8 cellular contexts compared by ENCODE assay signal in genomic region chr1:148361427-148361901, GRCh38.
DNase-seq lines count a peak whose midpoint lies in the region; ATAC-seq, FAIRE-seq and TF ChIP-seq lines count a peak whose summit lies in the region.
"Not testable (repeated sequence)": the region's sequence is repeated elsewhere in the genome, so short reads cannot be mapped to it uniquely, and the experiment has no call there.

No MANE protein-coding gene starts in this region.

- ATAC-seq in pancreas: not testable (repeated sequence)

- H3K36me3 ChIP-seq in DOHH2 (ENCODE audit: control insufficient read depth, low read length); MM.1S (replicated peaks; ENCODE audit: insufficient read depth, low read length); effector memory CD4-positive, alpha-beta T cell (ENCODE audit: control insufficient read depth, insufficient read depth, low read length); pancreas; suprapubic skin: not testable (repeated sequence)

- H3K36me3 Mint-ChIP-seq in immature natural killer cell: not testable (repeated sequence)

- peaks cover 9 to 20% (median 14%) of the 10 kb centered on the region in 3 donors for H3K27me3 Mint-ChIP-seq in immature natural killer cell (ENCODE audit: low read depth in 3 of 3)

- TF ChIP-seq CTCF in DOHH2 (IDR thresholded peaks at IDR 0.05; ENCODE audit: low read depth, low read length, poor library complexity, severe bottlenecking) (peak; percentile 15), MM.1S (IDR thresholded peaks at IDR 0.05; ENCODE audit: low read length) (peak; percentile 57), suprapubic skin (IDR thresholded peaks at IDR 0.05) (peak; percentile 9 to 56)
- not testable (repeated sequence) for TF ChIP-seq CTCF in pancreas (IDR thresholded peaks at IDR 0.05)

- not testable (repeated sequence) for H3K9me3 ChIP-seq in DOHH2 (ENCODE audit: control insufficient read depth, insufficient read depth, low read length); MM.1S (replicated peaks; ENCODE audit: insufficient read depth, low read length); effector memory CD4-positive, alpha-beta T cell (ENCODE audit: control insufficient read depth, low read length); pancreas; suprapubic skin

- not testable (repeated sequence) for H3F3A ChIP-seq in DOHH2 (ENCODE audit: control insufficient read depth, insufficient read depth); MM.1S (ENCODE audit: insufficient read depth, low read length)

- not testable (repeated sequence) for H3K9me3 Mint-ChIP-seq in immature natural killer cell

- H4K20me1 ChIP-seq in DOHH2 (ENCODE audit: control insufficient read depth, insufficient read depth, low read depth, low read length); MM.1S (ENCODE audit: insufficient read depth, low read length): not testable (repeated sequence)

- peak overlapping the region in 1 of 6 donors; percentile 7 for H3K27ac Mint-ChIP-seq in immature natural killer cell

- intact Hi-C loops in pancreas (cut with DNase I): not testable (repeated sequence)

- 8 to 10% methylated on average over 25 of the region's 25 CpGs for WGBS in pancreas, 2 donors
- 12% methylated on average over 15 of the region's 25 CpGs for whole genome bisulfite sequencing in suprapubic skin

- TF ChIP-seq EP300 in suprapubic skin (IDR thresholded peaks at IDR 0.05): not testable (repeated sequence)

- TF ChIP-seq POLR2A in suprapubic skin (IDR thresholded peaks at IDR 0.05): not testable (repeated sequence)

- H3K27me3 ChIP-seq in DOHH2 (ENCODE audit: control insufficient read depth, low read length); MM.1S (replicated peaks; ENCODE audit: insufficient read depth, low read length); effector memory CD4-positive, alpha-beta T cell (replicated peaks; ENCODE audit: control insufficient read depth, insufficient read depth, low read length, poor library complexity, severe bottlenecking); pancreas: not testable (repeated sequence)
- peaks cover 27% of the 10 kb centered on the region for H3K27me3 ChIP-seq in suprapubic skin

- H3K4me1 ChIP-seq in DOHH2 (ENCODE audit: control insufficient read depth, low read length); MM.1S (ENCODE audit: low read length); pancreas: not testable (repeated sequence)
- peaks cover 12% of the 10 kb centered on the region for H3K4me1 ChIP-seq in effector memory CD4-positive, alpha-beta T cell (ENCODE audit: control insufficient read depth, insufficient read depth, low read length, poor library complexity, severe bottlenecking)
- H3K4me1 ChIP-seq in suprapubic skin: peaks cover 19% of the 10 kb centered on the region

- peak overlapping the region; percentile 77 to 93 (median 82) for H3K4me3 Mint-ChIP-seq in immature natural killer cell

- H3K27ac ChIP-seq in DOHH2 (ENCODE audit: low read depth, low read length); MM.1S (ENCODE audit: low read length); pancreas; suprapubic skin: not testable (repeated sequence)
- H3K27ac ChIP-seq in effector memory CD4-positive, alpha-beta T cell (ENCODE audit: insufficient read depth, low read length, poor library complexity, severe bottlenecking): peak overlapping the region; percentile 8

- not testable (repeated sequence) for H3K79me2 ChIP-seq in DOHH2 (ENCODE audit: control insufficient read depth, low read length); MM.1S (ENCODE audit: low read length)

- H2AFZ ChIP-seq in MM.1S (ENCODE audit: low read length): peak overlapping the region; percentile 21; the same call in 1 of the 2 replicates

- DNase-seq in MM.1S (peak; percentile 46), T-helper 9 cell (peak; percentile 44), activated gamma-delta T cell treated with Interleukin-2 at 50 U/mL for 16 hours (peak; percentile 32), immature natural killer cell (peak; percentile 31 to 38 (median 34)), pancreas (peak in 5 of 6 donors; percentile 20 to 72 (median 54))
- DNase-seq in effector memory CD4-positive, alpha-beta T cell: peak; percentile 33 to 49 (median 38)
- DNase-seq in suprapubic skin (ENCODE audit: low spot score in 2 of 2): not testable (repeated sequence)

- H3K4me2 ChIP-seq in DOHH2 (ENCODE audit: low read length): not testable (repeated sequence)
- H3K4me2 ChIP-seq in MM.1S (ENCODE audit: low read depth, low read length): peak overlapping the region; percentile 52; the same call in 1 of the 2 replicates

- not testable (repeated sequence) for H3K4me3 ChIP-seq in DOHH2 (ENCODE audit: low read length)
- H3K4me3 ChIP-seq in MM.1S (ENCODE audit: low read length): peak overlapping the region; percentile 46
- H3K4me3 ChIP-seq in effector memory CD4-positive, alpha-beta T cell (ENCODE audit: insufficient read depth, low read depth, low read length, poor library complexity, severe bottlenecking): peak overlapping the region; percentile 46
- H3K4me3 ChIP-seq in pancreas: peak overlapping the region in 1 of 4 donors; percentile 5
- H3K4me3 ChIP-seq in suprapubic skin: peak overlapping the region; percentile 27

- not testable (repeated sequence) for H3K9me2 ChIP-seq in DOHH2 (replicated peaks; ENCODE audit: control insufficient read depth, low read length); MM.1S (replicated peaks; ENCODE audit: insufficient read depth, low read length)

- peaks cover 30 to 36% of the 10 kb centered on the region in 2 donors for H3K4me1 Mint-ChIP-seq in immature natural killer cell

- not testable (repeated sequence) for FAIRE-seq in pancreas (lab: Jason Lieb, UNC)

- not testable (repeated sequence) for H3K9ac ChIP-seq in MM.1S (ENCODE audit: low read length)
